In the genomic region with DNA sequence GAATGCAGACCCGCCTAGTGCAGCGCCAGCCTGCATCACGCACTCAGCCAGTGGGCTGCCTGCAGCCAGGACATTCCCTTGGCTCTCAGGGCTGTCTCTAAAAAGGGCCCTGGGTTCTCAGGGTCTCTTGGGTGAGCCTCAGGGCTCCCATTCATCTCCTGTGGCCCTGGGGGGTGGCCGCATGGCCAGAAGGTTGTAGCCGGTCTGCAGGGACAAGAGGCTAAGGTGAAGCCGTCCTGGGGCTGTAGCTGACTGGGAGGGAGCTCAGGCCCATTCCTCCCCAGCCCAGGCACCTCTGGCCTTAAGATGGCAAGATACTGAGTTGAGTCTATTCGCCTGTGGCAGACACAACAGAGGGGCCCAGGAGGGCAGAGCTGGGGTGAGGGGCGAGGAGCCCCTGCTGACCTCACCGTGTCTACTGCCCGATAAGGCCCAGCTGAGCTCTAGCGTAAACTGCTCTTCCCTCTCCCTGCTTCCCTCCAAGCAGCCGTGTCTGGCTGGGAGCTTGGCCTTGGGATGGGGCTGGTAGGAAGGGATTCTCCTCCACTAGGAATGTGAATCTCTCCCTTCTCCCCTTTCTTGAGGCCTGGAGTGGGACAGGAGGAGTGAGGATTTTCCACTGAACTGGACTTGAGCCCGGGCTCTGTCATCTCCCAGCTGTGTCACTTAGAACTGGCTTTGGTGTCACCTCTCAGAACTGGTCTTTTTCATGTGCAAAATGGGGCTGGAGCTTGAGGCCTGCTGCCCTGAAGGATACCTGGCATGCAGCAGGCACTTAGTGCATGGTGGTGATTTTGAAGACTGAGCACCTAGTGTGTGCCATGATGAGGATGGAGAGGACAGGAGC, we compare ENCODE assay signal across 29 cellular contexts. TPM values are rescaled to one million over a fixed set of nuclear protein-coding genes. Genes with fewer than 3 reads are reported as not detected.
"Had no signal": no experiment of that assay in that cellular context is flagged by ENCODE, and none has a peak within 500 bp of the region (broad histone marks: within the 10 kb centered on the region; RNA-seq: fewer than 3 reads in every experiment).

No MANE protein-coding gene starts in this region.

- H3K27me3 ChIP-seq: hepatocyte, thyroid gland, upper lobe of right lung had no signal

- H3K9me3 Mint-ChIP-seq: activated B cell treated with CpG ODN at 0.5 μM for 24 hours; activated CD4-positive, alpha-beta memory T cell treated with anti-CD3 and anti-CD28 coated beads, Interleukin-2, amount 10 ng/mL, durations not matched to agents 7 days and 5 days; activated naive CD4-positive, alpha-beta T cell treated with anti-CD3 and anti-CD28 coated beads, Interleukin-2, amount 50 U/mL, for 24 hours; immature natural killer cell; stimulated activated naive CD8-positive, alpha-beta T cell treated with anti-CD3 and anti-CD28 coated beads, Interleukin-15, Interleukin-2, amounts not matched to agents 100 ng/mL and 50 ng/mL, for 24 hours had no signal

- ATAC-seq: activated CD4-positive, alpha-beta T cell treated with anti-CD3 and anti-CD28 coated beads for 36 hours; esophagus mucosa; mucosa of descending colon; T-helper 17 cell; upper lobe of right lung had no signal

- DNase-seq: activated B cell treated with CpG ODN at 0.5 μM for 24 hours; activated CD4-positive, alpha-beta memory T cell treated with anti-CD3 and anti-CD28 coated beads, Interleukin-2, amount 10 ng/mL, durations not matched to agents 7 days and 5 days; activated CD4-positive, alpha-beta T cell treated with anti-CD3 and anti-CD28 coated beads for 36 hours; activated effector memory CD4-positive, alpha-beta T cell treated with anti-CD3 and anti-CD28 coated beads, Interleukin-2, amount 50 U/mL, for 16 hours; activated T-cell treated with anti-CD3 and anti-CD28 coated beads for 4 hours; anterior cingulate cortex; caudate nucleus; dermis blood vessel endothelial cell; effector CD8-positive, alpha-beta T cell; glutamatergic neuron; immature natural killer cell; kidney glomerular epithelial cell; mesenchymal stem cell; mucosa of descending colon; occipital lobe; stimulated activated CD4-positive, alpha-beta T cell treated with anti-CD3 and anti-CD28 coated beads, Interleukin-4, amount 100 ng/mL, for 4 hours; substantia nigra; SW 1271; thyroid gland; upper lobe of right lung had no signal

- H3K36me3 ChIP-seq: thyroid gland, upper lobe of right lung had no signal

- H3K9me3 ChIP-seq: mucosa of descending colon, thyroid gland, upper lobe of right lung had no signal

- H3K4me1 ChIP-seq: upper lobe of right lung had no signal

- H3K4me3 ChIP-seq: hepatocyte, mucosa of descending colon, thyroid gland, upper lobe of right lung had no signal

- H3K27me3 Mint-ChIP-seq: activated CD4-positive, alpha-beta memory T cell treated with anti-CD3 and anti-CD28 coated beads, Interleukin-2, amount 10 ng/mL, durations not matched to agents 7 days and 5 days; activated naive CD4-positive, alpha-beta T cell treated with anti-CD3 and anti-CD28 coated beads, Interleukin-2, amount 50 U/mL, for 24 hours; stimulated activated naive CD8-positive, alpha-beta T cell treated with anti-CD3 and anti-CD28 coated beads, Interleukin-15, Interleukin-2, amounts not matched to agents 100 ng/mL and 50 ng/mL, for 24 hours had no signal

- H3K36me3 Mint-ChIP-seq: activated naive CD4-positive, alpha-beta T cell treated with anti-CD3 and anti-CD28 coated beads, Interleukin-2, amount 50 U/mL, for 24 hours; brain; immature natural killer cell had no signal

- H3K4me1 Mint-ChIP-seq: activated B cell treated with CpG ODN at 0.5 μM for 24 hours; activated CD4-positive, alpha-beta memory T cell treated with anti-CD3 and anti-CD28 coated beads, Interleukin-2, amount 10 ng/mL, durations not matched to agents 7 days and 5 days; activated CD4-positive, alpha-beta T cell treated with anti-CD3 and anti-CD28 coated beads for 36 hours; activated naive CD4-positive, alpha-beta T cell treated with anti-CD3 and anti-CD28 coated beads, Interleukin-2, amount 50 U/mL, for 24 hours; immature natural killer cell; T-helper 17 cell had no signal

- FAIRE-seq: endothelial cell of umbilical vein, frontal cortex had no signal

- H3K27ac Mint-ChIP-seq: activated B cell treated with CpG ODN at 0.5 μM for 24 hours; activated CD4-positive, alpha-beta memory T cell treated with anti-CD3 and anti-CD28 coated beads, Interleukin-2, amount 10 ng/mL, durations not matched to agents 7 days and 5 days; activated CD4-positive, alpha-beta T cell treated with anti-CD3 and anti-CD28 coated beads for 36 hours; activated naive CD4-positive, alpha-beta T cell treated with anti-CD3 and anti-CD28 coated beads, Interleukin-2, amount 50 U/mL, for 24 hours; immature natural killer cell; stimulated activated naive CD8-positive, alpha-beta T cell treated with anti-CD3 and anti-CD28 coated beads, Interleukin-15, Interleukin-2, amounts not matched to agents 100 ng/mL and 50 ng/mL, for 24 hours; T-helper 17 cell had no signal

- H3K4me3 Mint-ChIP-seq: activated B cell treated with CpG ODN at 0.5 μM for 24 hours; activated CD4-positive, alpha-beta memory T cell treated with anti-CD3 and anti-CD28 coated beads, Interleukin-2, amount 10 ng/mL, durations not matched to agents 7 days and 5 days; activated CD4-positive, alpha-beta T cell treated with anti-CD3 and anti-CD28 coated beads for 36 hours; activated naive CD4-positive, alpha-beta T cell treated with anti-CD3 and anti-CD28 coated beads, Interleukin-2, amount 50 U/mL, for 24 hours; brain; immature natural killer cell; stimulated activated naive CD8-positive, alpha-beta T cell treated with anti-CD3 and anti-CD28 coated beads, Interleukin-15, Interleukin-2, amounts not matched to agents 100 ng/mL and 50 ng/mL, for 24 hours; T-helper 17 cell had no signal

- H3K27ac ChIP-seq: hepatocyte, thyroid gland, upper lobe of right lung had no signal

RNA-seq across cellular contexts. Expression of a gene that starts 37.9 kb away (rescaled TPM):
- total RNA-seq: activated B cell treated with CpG ODN at 0.5 μM for 24 hours; activated CD4-positive, alpha-beta memory T cell treated with anti-CD3 and anti-CD28 coated beads, Interleukin-2, amount 10 ng/mL, durations not matched to agents 7 days and 5 days; activated CD4-positive, alpha-beta T cell treated with anti-CD3 and anti-CD28 coated beads for 36 hours; T-helper 17 cell had no signal
- polyA plus RNA-seq: immature natural killer cell, neural cell had no signal
